ENCODE assay signal across 16 cellular contexts in the genomic region with DNA sequence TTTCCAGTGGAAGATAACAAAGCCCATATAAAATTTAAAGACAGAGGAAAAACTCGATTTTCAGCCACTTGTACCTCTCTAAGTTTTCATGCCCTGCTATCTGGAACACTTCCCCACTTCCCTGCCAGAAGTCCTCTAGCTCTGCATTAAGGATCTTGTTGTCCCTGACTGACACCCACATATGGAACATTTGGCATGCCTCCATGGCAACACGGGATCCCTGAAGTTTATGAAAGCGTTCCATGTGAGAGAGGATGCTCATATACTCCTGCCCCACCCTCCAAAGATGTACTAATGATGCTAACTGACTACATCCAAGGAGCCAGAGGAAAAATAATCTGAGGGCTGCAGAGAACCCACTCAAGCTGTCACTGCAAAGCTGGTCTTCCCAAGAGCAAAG. TPM values are rescaled to one million over a fixed set of nuclear protein-coding genes. Genes with fewer than 3 reads are reported as not detected.
"Had no signal": no experiment of that assay in that cellular context is flagged by ENCODE, and none has a peak within 500 bp of the region (broad histone marks: within the 10 kb centered on the region; RNA-seq: fewer than 3 reads in every experiment).

No MANE protein-coding gene starts in this region.

- ATAC-seq: effector memory CD8-positive, alpha-beta T cell; naive thymus-derived CD4-positive, alpha-beta T cell; stimulated activated naive CD8-positive, alpha-beta T cell treated with anti-CD3 and anti-CD28 coated beads, Interleukin-15, Interleukin-2, amounts not matched to agents 100 U/mL and 50 U/mL, for 24 hours; upper lobe of right lung had no signal

- H3K9me3 ChIP-seq: right atrium auricular region, testis, upper lobe of right lung had no signal

- DNase-seq: activated CD4-positive, alpha-beta T cell treated with anti-CD3 and anti-CD28 coated beads for 4 hours; activated CD8-positive, alpha-beta memory T cell treated with anti-CD3 and anti-CD28 coated beads for 24 hours; activated naive CD4-positive, alpha-beta T cell treated with Interleukin-2 at 50 U/mL for 16 hours; effector memory CD8-positive, alpha-beta T cell; erythroblast; naive thymus-derived CD4-positive, alpha-beta T cell; stimulated activated CD4-positive, alpha-beta T cell treated with anti-CD3 and anti-CD28 coated beads, Interleukin-4, amount 100 ng/mL, for 1 hour; stimulated activated CD8-positive, alpha-beta memory T cell treated with anti-CD3 and anti-CD28 coated beads, Interleukin-4, amount 100 ng/mL, for 48 hours; stimulated activated naive CD8-positive, alpha-beta T cell treated with anti-CD3 and anti-CD28 coated beads, Interleukin-15, Interleukin-2, amounts not matched to agents 100 U/mL and 50 U/mL, for 24 hours; T-helper 1 cell; testis; upper lobe of right lung had no signal

- H3K27me3 ChIP-seq: right atrium auricular region, testis, upper lobe of right lung had no signal

- H3K4me3 ChIP-seq: right atrium auricular region, testis, upper lobe of right lung had no signal

- H3K27ac ChIP-seq: parathyroid adenoma, testis, upper lobe of right lung, VCaP had no signal

RNA-seq across cellular contexts. Expression of a gene that starts 8.8 kb away (rescaled TPM):
- total RNA-seq: lung microvascular endothelial cell; naive thymus-derived CD4-positive, alpha-beta T cell; right atrium auricular region had no signal
